8 cellular contexts compared by ENCODE assay signal in genomic region chr7:139341058-139341775, GRCh38. TPM values are rescaled to one million over a fixed set of nuclear protein-coding genes. Genes with fewer than 3 reads are reported as not detected.
A peak's percentile ranks its signal among the peaks of the same experiment; 100 is the strongest.
DNase-seq lines count a peak whose midpoint lies in the region; ATAC-seq lines count a peak whose summit lies in the region.

A gene with protein sequence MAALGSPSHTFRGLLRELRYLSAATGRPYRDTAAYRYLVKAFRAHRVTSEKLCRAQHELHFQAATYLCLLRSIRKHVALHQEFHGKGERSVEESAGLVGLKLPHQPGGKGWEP (plus strand): TSS chr7:139341337. CDS start chr7:139341385, 48 bp downstream.

- ATAC-seq in GM19452 (IDR thresholded peaks at IDR 0.05; ENCODE audit: unreplicated experiment), result peak; percentile 47
- ATAC-seq in activated CD8-positive, alpha-beta T cell treated with anti-CD3 and anti-CD28 coated beads, Interleukin-2, amount 10 ng/mL, durations not matched to agents 7 days and 5 days, result peak; percentile 69

- peaks cover 10% of the 10 kb centered on the region for H3K9me3 Mint-ChIP-seq in activated CD8-positive, alpha-beta T cell treated with anti-CD3 and anti-CD28 coated beads, Interleukin-2, amount 10 ng/mL, durations not matched to agents 7 days and 5 days (ENCODE audit: insufficient read depth)

- H3K4me1 Mint-ChIP-seq in activated CD8-positive, alpha-beta T cell treated with anti-CD3 and anti-CD28 coated beads, Interleukin-2, amount 10 ng/mL, durations not matched to agents 7 days and 5 days (ENCODE audit: low read depth), result peaks cover 27% of the 10 kb centered on the region

- peak within 1 kb of the TSS; percentile 92 for H3K4me3 Mint-ChIP-seq in activated CD8-positive, alpha-beta T cell treated with anti-CD3 and anti-CD28 coated beads, Interleukin-2, amount 10 ng/mL, durations not matched to agents 7 days and 5 days

- POLR2A ChIA-PET in activated CD8-positive, alpha-beta T cell treated with anti-CD3 and anti-CD28 coated beads, Interleukin-2, amount 10 ng/mL, durations not matched to agents 7 days and 5 days (lab: Charles Lee), result interaction anchor here (1.9 kb wide), 1 partner anchor 19 kb away, joined by 20 read pairs; the partner anchor contains the start of gene LUC7L2

- CTCF ChIA-PET in activated CD8-positive, alpha-beta T cell treated with anti-CD3 and anti-CD28 coated beads, Interleukin-2, amount 10 ng/mL, durations not matched to agents 7 days and 5 days (lab: Charles Lee), result no interaction called here

- DNase-seq in CMK (ENCODE audit: low read depth) (peak; percentile 86), HK-2 (ENCODE audit: unreplicated experiment) (peak; percentile 91), NCI-H82 (lab: John Stamatoyannopoulos, UW) (peak; percentile 97), medulla oblongata (ENCODE audit: extremely low spot score) (peak; percentile 98)
- DNase-seq in activated CD8-positive, alpha-beta T cell treated with anti-CD3 and anti-CD28 coated beads, Interleukin-2, amount 10 ng/mL, durations not matched to agents 7 days and 5 days, result peak; percentile 90
- peak; percentile 81 for DNase-seq in effector CD4-positive, alpha-beta T cell
- DNase-seq in stimulated activated CD4-positive, alpha-beta T cell treated with anti-CD3 and anti-CD28 coated beads, TNF-alpha, amount 100 ng/mL, for 48 hours (ENCODE audit: low read depth in 3 of 3), result peak; percentile 76 to 85 (median 78)

- peak within 1 kb of the TSS; percentile 97 for H3K27ac Mint-ChIP-seq in activated CD8-positive, alpha-beta T cell treated with anti-CD3 and anti-CD28 coated beads, Interleukin-2, amount 10 ng/mL, durations not matched to agents 7 days and 5 days

- H3K36me3 Mint-ChIP-seq in activated CD8-positive, alpha-beta T cell treated with anti-CD3 and anti-CD28 coated beads, Interleukin-2, amount 10 ng/mL, durations not matched to agents 7 days and 5 days (ENCODE audit: low read depth), result peaks cover 23% of the 10 kb centered on the region

- H3K27me3 Mint-ChIP-seq in activated CD8-positive, alpha-beta T cell treated with anti-CD3 and anti-CD28 coated beads, Interleukin-2, amount 10 ng/mL, durations not matched to agents 7 days and 5 days (ENCODE audit: low read depth), result peaks cover 3% of the 10 kb centered on the region

RNA-seq across cellular contexts. Expression of the gene that starts here (rescaled TPM):
- 1 to 10 TPM; 6.4 to 6.7 TPM for total RNA-seq in activated CD8-positive, alpha-beta T cell treated with anti-CD3 and anti-CD28 coated beads, Interleukin-2, amount 10 ng/mL, durations not matched to agents 7 days and 5 days

Comparison
In these comparisons a context has a peak if more than half of its experiments do, and no peak if none do; other contexts are left out.
1. Peak in every context shown above with its lines: DNase-seq and ATAC-seq.